16 cellular contexts compared by ENCODE assay signal in the genomic region with DNA sequence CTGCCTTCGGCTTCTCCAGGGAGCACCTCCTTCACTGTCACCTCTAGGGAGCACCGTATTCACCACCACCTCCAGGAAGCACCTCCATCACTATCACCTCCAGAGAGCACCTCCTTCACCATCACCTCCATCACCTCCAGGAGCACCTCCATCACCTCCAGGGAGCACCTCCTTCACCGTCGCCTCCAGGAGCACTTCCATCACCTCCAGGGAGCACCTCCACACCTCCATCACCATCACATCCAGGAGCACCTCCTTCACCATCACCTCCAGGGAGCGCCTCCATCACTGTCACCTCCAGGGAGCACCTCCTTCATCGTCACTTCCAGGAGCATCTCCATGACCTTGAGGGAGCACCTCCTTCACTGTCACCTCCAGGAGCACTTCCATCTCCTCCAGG.
"Had no signal": no experiment of that assay in that cellular context is flagged by ENCODE, and none has a peak within 500 bp of the region (broad histone marks: within the 10 kb centered on the region; RNA-seq: fewer than 3 reads in every experiment).

No MANE protein-coding gene starts in this region.

- H3K4me3 Mint-ChIP-seq: activated B cell treated with CpG ODN at 0.5 μM for 24 hours; activated CD4-positive, alpha-beta T cell treated with anti-CD3 and anti-CD28 coated beads for 36 hours; activated CD8-positive, alpha-beta T cell treated with anti-CD3 and anti-CD28 coated beads for 36 hours; natural killer cell had no signal

- H3K27me3 Mint-ChIP-seq: activated B cell treated with CpG ODN at 0.5 μM for 24 hours; activated CD8-positive, alpha-beta T cell treated with anti-CD3 and anti-CD28 coated beads for 36 hours had no signal

- H3K27ac Mint-ChIP-seq: activated B cell treated with CpG ODN at 0.5 μM for 24 hours; activated CD4-positive, alpha-beta T cell treated with anti-CD3 and anti-CD28 coated beads for 36 hours; activated CD8-positive, alpha-beta T cell treated with anti-CD3 and anti-CD28 coated beads for 36 hours; natural killer cell had no signal

- H3K4me1 Mint-ChIP-seq: activated B cell treated with CpG ODN at 0.5 μM for 24 hours; activated CD4-positive, alpha-beta T cell treated with anti-CD3 and anti-CD28 coated beads for 36 hours; natural killer cell had no signal

- H3K36me3 Mint-ChIP-seq: natural killer cell had no signal

- DNase-seq: activated B cell treated with CpG ODN at 0.5 μM for 24 hours; activated CD4-positive, alpha-beta T cell treated with anti-CD3 and anti-CD28 coated beads for 36 hours; activated CD8-positive, alpha-beta T cell treated with anti-CD3 and anti-CD28 coated beads for 36 hours; activated naive CD4-positive, alpha-beta T cell treated with Interleukin-2 at 50 U/mL for 16 hours; activated T-cell treated with anti-CD3 and anti-CD28 coated beads, Interleukin-2, amount 50 U/mL, for 1 hour; amygdala; heart right ventricle; midbrain; natural killer cell; stimulated activated CD4-positive, alpha-beta T cell treated with anti-CD3 and anti-CD28 coated beads, Interleukin-2, amount 100 ng/mL, for 48 hours; stimulated activated naive CD8-positive, alpha-beta T cell treated with anti-CD3 and anti-CD28 coated beads, Interleukin-15, Interleukin-2, amounts not matched to agents 100 U/mL and 50 U/mL, for 24 hours; T1000; thyroid gland had no signal

- H3K4me3 ChIP-seq: heart right ventricle, left lung, SJSA1, thyroid gland, upper lobe of right lung had no signal

- H3K9me3 ChIP-seq: heart right ventricle, left lung, SJSA1, thyroid gland, upper lobe of right lung had no signal

- H3K36me3 ChIP-seq: heart right ventricle, left lung, SJSA1, thyroid gland, upper lobe of right lung had no signal

- H3K27ac ChIP-seq: heart right ventricle, left lung, SJSA1, thyroid gland, upper lobe of right lung had no signal

- H3K4me1 ChIP-seq: heart right ventricle, left lung, SJSA1, thyroid gland, upper lobe of right lung had no signal

- H3K27me3 ChIP-seq: left lung, SJSA1, thyroid gland, upper lobe of right lung had no signal

- H3K9me3 Mint-ChIP-seq: activated CD8-positive, alpha-beta T cell treated with anti-CD3 and anti-CD28 coated beads for 36 hours; natural killer cell had no signal

- ATAC-seq: activated CD4-positive, alpha-beta T cell treated with anti-CD3 and anti-CD28 coated beads for 36 hours; activated CD8-positive, alpha-beta T cell treated with anti-CD3 and anti-CD28 coated beads for 36 hours; left lung; natural killer cell; stimulated activated naive CD8-positive, alpha-beta T cell treated with anti-CD3 and anti-CD28 coated beads, Interleukin-15, Interleukin-2, amounts not matched to agents 100 U/mL and 50 U/mL, for 24 hours; upper lobe of right lung had no signal
